11 cellular contexts compared by ENCODE assay signal in genomic region chr1:22044690-22045420, GRCh38. TPM values are rescaled to one million over a fixed set of nuclear protein-coding genes. Genes with fewer than 3 reads are reported as not detected.
A peak's percentile ranks its signal among the peaks of the same experiment; 100 is the strongest.
DNase-seq lines count a peak whose midpoint lies in the region; ATAC-seq and TF ChIP-seq lines count a peak whose summit lies in the region.
"Had no signal": no experiment of that assay in that cellular context is flagged by ENCODE, and none has a peak within 500 bp of the region (broad histone marks: within the 10 kb centered on the region; RNA-seq: fewer than 3 reads in every experiment).

No MANE protein-coding gene starts in this region.

- H3K4me1 Mint-ChIP-seq in activated CD8-positive, alpha-beta T cell treated with anti-CD3 and anti-CD28 coated beads for 36 hours (ENCODE audit: low read depth): peaks cover 56% of the 10 kb centered on the region

- H3K36me3 ChIP-seq in H7 (replicated peaks; ENCODE audit: control insufficient read depth, insufficient read depth, low read length): no peaks in the 10 kb centered on the region

- DNase-seq in AG04449 (ENCODE audit: low read depth, low spot score) (peak; percentile 33), H7 (peak; percentile 22), glomerular visceral epithelial cell (ENCODE audit: extremely low spot score) (peak; percentile 76), NCI-H1048 (lab: John Stamatoyannopoulos, UW) (no peak)
- DNase-seq in activated CD8-positive, alpha-beta T cell treated with anti-CD3 and anti-CD28 coated beads for 36 hours: no peak
- DNase-seq: activated CD4-positive, alpha-beta T cell treated with anti-CD3 and anti-CD28 coated beads, Interleukin-2, amount 50 U/mL, for 48 hours; effector memory CD4-positive, alpha-beta T cell had no signal

- H3K9me3 Mint-ChIP-seq in activated CD8-positive, alpha-beta T cell treated with anti-CD3 and anti-CD28 coated beads for 36 hours: peaks cover 4% of the 10 kb centered on the region

- no peaks in the 10 kb centered on the region for H3K27me3 ChIP-seq in H7 (ENCODE audit: control insufficient read depth, insufficient read depth, low read length)

- CTCF ChIA-PET in AG04449 (lab: Yijun Ruan, JAX): interaction anchor here (1.2 kb wide), 1 partner anchor 61 kb away, joined by 3 read pairs; no protein-coding TSS in a partner anchor
- CTCF ChIA-PET in activated CD8-positive, alpha-beta T cell treated with anti-CD3 and anti-CD28 coated beads for 36 hours (lab: Charles Lee): interaction anchor here (1.1 to 1.2 kb wide), 2 partner anchors 12 to 20 kb away, joined by 3 read pairs; no protein-coding TSS in a partner anchor

- peaks cover 4% of the 10 kb centered on the region for H3K36me3 Mint-ChIP-seq in activated CD8-positive, alpha-beta T cell treated with anti-CD3 and anti-CD28 coated beads for 36 hours (ENCODE audit: low read depth)

- TF ChIP-seq CTCF in AG04449 (IDR thresholded peaks at IDR 0.05; ENCODE audit: insufficient read depth, low read length, missing control alignments): no peak
- no peak for TF ChIP-seq CTCF in activated CD8-positive, alpha-beta T cell treated with anti-CD3 and anti-CD28 coated beads for 36 hours (IDR thresholded peaks at IDR 0.05)

- intact Hi-C loops in activated CD8-positive, alpha-beta T cell treated with anti-CD3 and anti-CD28 coated beads for 36 hours (cut with micrococcal nuclease): no loop called here

- POLR2A ChIA-PET in AG04449 (lab: Yijun Ruan, JAX): interaction anchor here (0.6 to 0.7 kb wide), 2 partner anchors 7 to 10 kb away, joined by 3 to 5 read pairs; partner anchors contain the start of gene CDC42
- POLR2A ChIA-PET in activated CD8-positive, alpha-beta T cell treated with anti-CD3 and anti-CD28 coated beads for 36 hours (lab: Charles Lee): interaction anchor here (10.2 to 17.7 kb wide), 2 partner anchors 17 to 18 kb away, joined by 128 to 218 read pairs; no protein-coding TSS in a partner anchor

- H3K4me3 Mint-ChIP-seq in activated CD8-positive, alpha-beta T cell treated with anti-CD3 and anti-CD28 coated beads for 36 hours: no peak overlapping the region

- peak overlapping the region; percentile 63 for H3K27ac Mint-ChIP-seq in activated CD8-positive, alpha-beta T cell treated with anti-CD3 and anti-CD28 coated beads for 36 hours

- H3K27me3 Mint-ChIP-seq in activated CD8-positive, alpha-beta T cell treated with anti-CD3 and anti-CD28 coated beads for 36 hours: no peaks in the 10 kb centered on the region

- H3K4me3 ChIP-seq in AG04449 (ENCODE audit: low read depth, low read length) (no peak overlapping the region), H7 (ENCODE audit: insufficient read depth, low read depth, low read length) (no peak overlapping the region)
- H3K4me3 ChIP-seq: mucosa of descending colon had no signal

- ATAC-seq in activated CD8-positive, alpha-beta T cell treated with anti-CD3 and anti-CD28 coated beads for 36 hours: no peak
- ATAC-seq in HG03354 (IDR thresholded peaks at IDR 0.05; ENCODE audit: poor library complexity, severe bottlenecking, unreplicated experiment) (no peak), GM21390 (IDR thresholded peaks at IDR 0.05; ENCODE audit: unreplicated experiment) (no peak), HG02852 (IDR thresholded peaks at IDR 0.05; ENCODE audit: unreplicated experiment) (no peak)

RNA-seq across cellular contexts. Expression of gene CDC42, which starts 7.7 kb away (rescaled TPM):
- total RNA-seq in H7 (2014; rRNA removed; shearing (Covaris generic)): 448 and 499 TPM in 2 replicates
- 100 to 1,000 TPM; 292 to 310 TPM for total RNA-seq in activated CD8-positive, alpha-beta T cell treated with anti-CD3 and anti-CD28 coated beads for 36 hours

RNA-seq across cellular contexts. Expression of gene CELA3A, which starts 43.4 kb away (rescaled TPM):
- not detected in 2 replicates for total RNA-seq in H7 (2014; rRNA removed; shearing (Covaris generic))
- total RNA-seq in activated CD8-positive, alpha-beta T cell treated with anti-CD3 and anti-CD28 coated beads for 36 hours: not detected

Comparison
In these comparisons a context has a peak if more than half of its experiments do, and no peak if none do; other contexts are left out.
1. DNase-seq: peak in AG04449 (single experiment), H7 (single experiment) and glomerular visceral epithelial cell (single experiment); none in activated CD8-positive, alpha-beta T cell treated with anti-CD3 and anti-CD28 coated beads for 36 hours (single experiment) and NCI-H1048 (single experiment).